ENCODE assay signal across 1 cellular context in the genomic region with DNA sequence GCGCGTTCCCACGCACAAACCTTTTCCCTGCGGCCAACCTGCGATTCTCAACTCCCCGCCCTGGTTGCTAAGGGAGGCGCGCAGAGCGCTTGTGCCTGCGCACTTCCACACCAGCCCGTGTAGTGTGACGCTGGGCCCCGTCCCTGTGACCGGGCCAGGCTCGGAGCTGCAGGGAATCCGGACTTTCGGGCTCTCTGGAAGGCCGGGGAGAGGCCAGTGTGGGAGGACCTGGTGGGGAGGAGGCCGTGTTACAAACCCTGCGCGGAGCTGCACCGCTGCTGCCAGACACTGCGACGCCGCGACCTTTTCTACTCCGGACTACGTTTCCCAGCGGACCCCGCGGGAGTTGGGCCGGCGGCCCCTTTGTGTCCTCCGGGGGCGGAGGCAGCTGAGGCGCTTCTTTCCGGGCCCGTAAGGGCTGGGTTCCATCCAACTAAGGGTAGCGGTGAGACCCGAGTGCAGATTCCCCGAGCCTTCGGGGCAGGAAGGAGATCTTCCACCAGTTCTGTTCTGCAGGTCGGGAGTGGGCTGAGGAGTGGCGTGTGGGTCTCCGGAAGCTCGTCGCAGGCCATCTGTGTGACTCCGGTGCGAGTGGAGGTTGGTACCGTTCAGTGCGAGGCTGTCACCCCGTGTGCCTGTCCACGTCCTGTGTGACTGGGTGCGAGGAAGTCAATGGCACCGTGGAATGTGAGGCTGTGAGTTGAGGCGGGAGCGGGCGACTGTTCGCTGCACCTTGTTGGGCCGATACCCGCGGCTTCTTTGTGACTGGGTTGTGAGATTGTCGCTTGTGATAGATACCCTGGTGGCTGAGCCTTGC.
TF ChIP-seq lines count a peak whose summit lies in the region.

A gene (plus strand): TSS at position 396 of the 817 bp plus-strand sequence. CDS start 999 bp downstream, outside the sequence.

TF ChIP-seq in GM12878, 131 proteins besides CTCF, POLR2A, EP300 and RAD21 (continued from another document and continues in another):
- TF ChIP-seq, protein P1, sequence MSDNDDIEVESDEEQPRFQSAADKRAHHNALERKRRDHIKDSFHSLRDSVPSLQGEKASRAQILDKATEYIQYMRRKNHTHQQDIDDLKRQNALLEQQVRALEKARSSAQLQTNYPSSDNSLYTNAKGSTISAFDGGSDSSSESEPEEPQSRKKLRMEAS (IDR thresholded peaks at IDR 0.05; ENCODE audit: low read depth, low read length): peak; percentile 33; the same call in 1 of the 2 replicates
- TF ChIP-seq RCOR1 (conservative IDR thresholded peaks at IDR 0.05; ENCODE audit: low read depth, low read length): no peak
- TF ChIP-seq BCL11A (IDR thresholded peaks at IDR 0.05; ENCODE audit: low read depth, low read length): no peak
- TF ChIP-seq, protein P2, sequence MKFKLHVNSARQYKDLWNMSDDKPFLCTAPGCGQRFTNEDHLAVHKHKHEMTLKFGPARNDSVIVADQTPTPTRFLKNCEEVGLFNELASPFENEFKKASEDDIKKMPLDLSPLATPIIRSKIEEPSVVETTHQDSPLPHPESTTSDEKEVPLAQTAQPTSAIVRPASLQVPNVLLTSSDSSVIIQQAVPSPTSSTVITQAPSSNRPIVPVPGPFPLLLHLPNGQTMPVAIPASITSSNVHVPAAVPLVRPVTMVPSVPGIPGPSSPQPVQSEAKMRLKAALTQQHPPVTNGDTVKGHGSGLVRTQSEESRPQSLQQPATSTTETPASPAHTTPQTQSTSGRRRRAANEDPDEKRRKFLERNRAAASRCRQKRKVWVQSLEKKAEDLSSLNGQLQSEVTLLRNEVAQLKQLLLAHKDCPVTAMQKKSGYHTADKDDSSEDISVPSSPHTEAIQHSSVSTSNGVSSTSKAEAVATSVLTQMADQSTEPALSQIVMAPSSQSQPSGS (IDR thresholded peaks at IDR 0.05; ENCODE audit: low read length): no peak
- TF ChIP-seq, protein P3, sequence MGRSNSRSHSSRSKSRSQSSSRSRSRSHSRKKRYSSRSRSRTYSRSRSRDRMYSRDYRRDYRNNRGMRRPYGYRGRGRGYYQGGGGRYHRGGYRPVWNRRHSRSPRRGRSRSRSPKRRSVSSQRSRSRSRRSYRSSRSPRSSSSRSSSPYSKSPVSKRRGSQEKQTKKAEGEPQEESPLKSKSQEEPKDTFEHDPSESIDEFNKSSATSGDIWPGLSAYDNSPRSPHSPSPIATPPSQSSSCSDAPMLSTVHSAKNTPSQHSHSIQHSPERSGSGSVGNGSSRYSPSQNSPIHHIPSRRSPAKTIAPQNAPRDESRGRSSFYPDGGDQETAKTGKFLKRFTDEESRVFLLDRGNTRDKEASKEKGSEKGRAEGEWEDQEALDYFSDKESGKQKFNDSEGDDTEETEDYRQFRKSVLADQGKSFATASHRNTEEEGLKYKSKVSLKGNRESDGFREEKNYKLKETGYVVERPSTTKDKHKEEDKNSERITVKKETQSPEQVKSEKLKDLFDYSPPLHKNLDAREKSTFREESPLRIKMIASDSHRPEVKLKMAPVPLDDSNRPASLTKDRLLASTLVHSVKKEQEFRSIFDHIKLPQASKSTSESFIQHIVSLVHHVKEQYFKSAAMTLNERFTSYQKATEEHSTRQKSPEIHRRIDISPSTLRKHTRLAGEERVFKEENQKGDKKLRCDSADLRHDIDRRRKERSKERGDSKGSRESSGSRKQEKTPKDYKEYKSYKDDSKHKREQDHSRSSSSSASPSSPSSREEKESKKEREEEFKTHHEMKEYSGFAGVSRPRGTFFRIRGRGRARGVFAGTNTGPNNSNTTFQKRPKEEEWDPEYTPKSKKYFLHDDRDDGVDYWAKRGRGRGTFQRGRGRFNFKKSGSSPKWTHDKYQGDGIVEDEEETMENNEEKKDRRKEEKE (IDR thresholded peaks at IDR 0.05): no peak
- TF ChIP-seq, protein P4, sequence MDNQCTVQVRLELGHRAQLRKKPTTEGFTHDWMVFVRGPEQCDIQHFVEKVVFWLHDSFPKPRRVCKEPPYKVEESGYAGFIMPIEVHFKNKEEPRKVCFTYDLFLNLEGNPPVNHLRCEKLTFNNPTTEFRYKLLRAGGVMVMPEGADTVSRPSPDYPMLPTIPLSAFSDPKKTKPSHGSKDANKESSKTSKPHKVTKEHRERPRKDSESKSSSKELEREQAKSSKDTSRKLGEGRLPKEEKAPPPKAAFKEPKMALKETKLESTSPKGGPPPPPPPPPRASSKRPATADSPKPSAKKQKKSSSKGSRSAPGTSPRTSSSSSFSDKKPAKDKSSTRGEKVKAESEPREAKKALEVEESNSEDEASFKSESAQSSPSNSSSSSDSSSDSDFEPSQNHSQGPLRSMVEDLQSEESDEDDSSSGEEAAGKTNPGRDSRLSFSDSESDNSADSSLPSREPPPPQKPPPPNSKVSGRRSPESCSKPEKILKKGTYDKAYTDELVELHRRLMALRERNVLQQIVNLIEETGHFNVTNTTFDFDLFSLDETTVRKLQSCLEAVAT (IDR thresholded peaks at IDR 0.05): 0 out of 2 replicates have a peak, but pooled peaks have one; percentile 21
- 0 out of 2 replicates have a peak, but pooled peaks have one; percentile 74 for TF ChIP-seq ZNF207 (IDR thresholded peaks at IDR 0.05; ENCODE audit: borderline replicate concordance)
- TF ChIP-seq CEBPB (IDR thresholded peaks at IDR 0.05; ENCODE audit: borderline replicate concordance in 1 of 2, low read depth in 2 of 2, low read length in 2 of 2): no peak
- TF ChIP-seq, protein P5, sequence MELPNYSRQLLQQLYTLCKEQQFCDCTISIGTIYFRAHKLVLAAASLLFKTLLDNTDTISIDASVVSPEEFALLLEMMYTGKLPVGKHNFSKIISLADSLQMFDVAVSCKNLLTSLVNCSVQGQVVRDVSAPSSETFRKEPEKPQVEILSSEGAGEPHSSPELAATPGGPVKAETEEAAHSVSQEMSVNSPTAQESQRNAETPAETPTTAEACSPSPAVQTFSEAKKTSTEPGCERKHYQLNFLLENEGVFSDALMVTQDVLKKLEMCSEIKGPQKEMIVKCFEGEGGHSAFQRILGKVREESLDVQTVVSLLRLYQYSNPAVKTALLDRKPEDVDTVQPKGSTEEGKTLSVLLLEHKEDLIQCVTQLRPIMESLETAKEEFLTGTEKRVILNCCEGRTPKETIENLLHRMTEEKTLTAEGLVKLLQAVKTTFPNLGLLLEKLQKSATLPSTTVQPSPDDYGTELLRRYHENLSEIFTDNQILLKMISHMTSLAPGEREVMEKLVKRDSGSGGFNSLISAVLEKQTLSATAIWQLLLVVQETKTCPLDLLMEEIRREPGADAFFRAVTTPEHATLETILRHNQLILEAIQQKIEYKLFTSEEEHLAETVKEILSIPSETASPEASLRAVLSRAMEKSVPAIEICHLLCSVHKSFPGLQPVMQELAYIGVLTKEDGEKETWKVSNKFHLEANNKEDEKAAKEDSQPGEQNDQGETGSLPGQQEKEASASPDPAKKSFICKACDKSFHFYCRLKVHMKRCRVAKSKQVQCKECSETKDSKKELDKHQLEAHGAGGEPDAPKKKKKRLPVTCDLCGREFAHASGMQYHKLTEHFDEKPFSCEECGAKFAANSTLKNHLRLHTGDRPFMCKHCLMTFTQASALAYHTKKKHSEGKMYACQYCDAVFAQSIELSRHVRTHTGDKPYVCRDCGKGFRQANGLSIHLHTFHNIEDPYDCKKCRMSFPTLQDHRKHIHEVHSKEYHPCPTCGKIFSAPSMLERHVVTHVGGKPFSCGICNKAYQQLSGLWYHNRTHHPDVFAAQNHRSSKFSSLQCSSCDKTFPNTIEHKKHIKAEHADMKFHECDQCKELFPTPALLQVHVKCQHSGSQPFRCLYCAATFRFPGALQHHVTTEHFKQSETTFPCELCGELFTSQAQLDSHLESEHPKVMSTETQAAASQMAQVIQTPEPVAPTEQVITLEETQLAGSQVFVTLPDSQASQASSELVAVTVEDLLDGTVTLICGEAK (IDR thresholded peaks at IDR 0.05; ENCODE audit: borderline replicate concordance): peak; percentile 97
- peak in 1 of 2 experiments; percentile 48; a peak in 1 of 4 replicates for TF ChIP-seq BHLHE40 (IDR thresholded peaks at IDR 0.05; ENCODE audit: borderline replicate concordance in 1 of 2, low read depth in 2 of 2, low read length in 1 of 2)
- TF ChIP-seq, protein P6, sequence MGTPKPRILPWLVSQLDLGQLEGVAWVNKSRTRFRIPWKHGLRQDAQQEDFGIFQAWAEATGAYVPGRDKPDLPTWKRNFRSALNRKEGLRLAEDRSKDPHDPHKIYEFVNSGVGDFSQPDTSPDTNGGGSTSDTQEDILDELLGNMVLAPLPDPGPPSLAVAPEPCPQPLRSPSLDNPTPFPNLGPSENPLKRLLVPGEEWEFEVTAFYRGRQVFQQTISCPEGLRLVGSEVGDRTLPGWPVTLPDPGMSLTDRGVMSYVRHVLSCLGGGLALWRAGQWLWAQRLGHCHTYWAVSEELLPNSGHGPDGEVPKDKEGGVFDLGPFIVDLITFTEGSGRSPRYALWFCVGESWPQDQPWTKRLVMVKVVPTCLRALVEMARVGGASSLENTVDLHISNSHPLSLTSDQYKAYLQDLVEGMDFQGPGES (IDR thresholded peaks at IDR 0.05): no peak
- peak; percentile 70; the same call in 1 of the 2 replicates for TF ChIP-seq POLR2AphosphoS2 (IDR thresholded peaks at IDR 0.05; ENCODE audit: low read depth, low read length)
- no peak for TF ChIP-seq YBX1 (IDR thresholded peaks at IDR 0.05)
- no peak for TF ChIP-seq CHD4 (IDR thresholded peaks at IDR 0.05)
- TF ChIP-seq LARP7 (IDR thresholded peaks at IDR 0.05): peak; percentile 62; the same call in 1 of the 2 replicates
- TF ChIP-seq NBN (IDR thresholded peaks at IDR 0.05): 0 out of 2 replicates have a peak, but pooled peaks have one; percentile 54
- TF ChIP-seq PAX5 (IDR thresholded peaks at IDR 0.05; ENCODE audit: borderline replicate concordance, low read depth, low read length): 0 out of 2 replicates have a peak, but pooled peaks have one; percentile 19
- peak; percentile 67; the same call in 1 of the 2 replicates for TF ChIP-seq SMARCA5 (IDR thresholded peaks at IDR 0.05)
- no peak for TF ChIP-seq ETV6 (conservative IDR thresholded peaks at IDR 0.05 in 1 of 2, IDR thresholded peaks at IDR 0.05 in 1 of 2; ENCODE audit: borderline replicate concordance in 1 of 2, low read depth in 1 of 2)
- no peak for TF ChIP-seq RB1 (IDR thresholded peaks at IDR 0.05; ENCODE audit: borderline replicate concordance)
- TF ChIP-seq MXI1 (IDR thresholded peaks at IDR 0.05; ENCODE audit: low read depth, low read length): peak; percentile 71; the same call in 1 of the 2 replicates
- peak; percentile 71; the same call in 1 of the 2 replicates for TF ChIP-seq STAT1 (conservative IDR thresholded peaks at IDR 0.05)
- TF ChIP-seq, protein P7, sequence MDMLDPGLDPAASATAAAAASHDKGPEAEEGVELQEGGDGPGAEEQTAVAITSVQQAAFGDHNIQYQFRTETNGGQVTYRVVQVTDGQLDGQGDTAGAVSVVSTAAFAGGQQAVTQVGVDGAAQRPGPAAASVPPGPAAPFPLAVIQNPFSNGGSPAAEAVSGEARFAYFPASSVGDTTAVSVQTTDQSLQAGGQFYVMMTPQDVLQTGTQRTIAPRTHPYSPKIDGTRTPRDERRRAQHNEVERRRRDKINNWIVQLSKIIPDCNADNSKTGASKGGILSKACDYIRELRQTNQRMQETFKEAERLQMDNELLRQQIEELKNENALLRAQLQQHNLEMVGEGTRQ (IDR thresholded peaks at IDR 0.05; ENCODE audit: borderline replicate concordance, low read depth, low read length): no peak
- TF ChIP-seq, protein P8, sequence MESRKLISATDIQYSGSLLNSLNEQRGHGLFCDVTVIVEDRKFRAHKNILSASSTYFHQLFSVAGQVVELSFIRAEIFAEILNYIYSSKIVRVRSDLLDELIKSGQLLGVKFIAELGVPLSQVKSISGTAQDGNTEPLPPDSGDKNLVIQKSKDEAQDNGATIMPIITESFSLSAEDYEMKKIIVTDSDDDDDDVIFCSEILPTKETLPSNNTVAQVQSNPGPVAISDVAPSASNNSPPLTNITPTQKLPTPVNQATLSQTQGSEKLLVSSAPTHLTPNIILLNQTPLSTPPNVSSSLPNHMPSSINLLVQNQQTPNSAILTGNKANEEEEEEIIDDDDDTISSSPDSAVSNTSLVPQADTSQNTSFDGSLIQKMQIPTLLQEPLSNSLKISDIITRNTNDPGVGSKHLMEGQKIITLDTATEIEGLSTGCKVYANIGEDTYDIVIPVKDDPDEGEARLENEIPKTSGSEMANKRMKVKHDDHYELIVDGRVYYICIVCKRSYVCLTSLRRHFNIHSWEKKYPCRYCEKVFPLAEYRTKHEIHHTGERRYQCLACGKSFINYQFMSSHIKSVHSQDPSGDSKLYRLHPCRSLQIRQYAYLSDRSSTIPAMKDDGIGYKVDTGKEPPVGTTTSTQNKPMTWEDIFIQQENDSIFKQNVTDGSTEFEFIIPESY (IDR thresholded peaks at IDR 0.05): no peak
- no peak for TF ChIP-seq ATF7 (IDR thresholded peaks at IDR 0.05; ENCODE audit: low read depth)
- 0 out of 2 replicates have a peak, but pooled peaks have one; percentile 11 for TF ChIP-seq SMC3 (IDR thresholded peaks at IDR 0.05; ENCODE audit: borderline replicate concordance, low read length)
- peak; percentile 89 for TF ChIP-seq GABPA (IDR thresholded peaks at IDR 0.05; ENCODE audit: low read depth)
- TF ChIP-seq, protein P9, sequence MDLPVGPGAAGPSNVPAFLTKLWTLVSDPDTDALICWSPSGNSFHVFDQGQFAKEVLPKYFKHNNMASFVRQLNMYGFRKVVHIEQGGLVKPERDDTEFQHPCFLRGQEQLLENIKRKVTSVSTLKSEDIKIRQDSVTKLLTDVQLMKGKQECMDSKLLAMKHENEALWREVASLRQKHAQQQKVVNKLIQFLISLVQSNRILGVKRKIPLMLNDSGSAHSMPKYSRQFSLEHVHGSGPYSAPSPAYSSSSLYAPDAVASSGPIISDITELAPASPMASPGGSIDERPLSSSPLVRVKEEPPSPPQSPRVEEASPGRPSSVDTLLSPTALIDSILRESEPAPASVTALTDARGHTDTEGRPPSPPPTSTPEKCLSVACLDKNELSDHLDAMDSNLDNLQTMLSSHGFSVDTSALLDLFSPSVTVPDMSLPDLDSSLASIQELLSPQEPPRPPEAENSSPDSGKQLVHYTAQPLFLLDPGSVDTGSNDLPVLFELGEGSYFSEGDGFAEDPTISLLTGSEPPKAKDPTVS (IDR thresholded peaks at IDR 0.05; ENCODE audit: low read depth, low read length): peak; percentile 28; the same call in 1 of the 2 replicates
- TF ChIP-seq FOXK2 (IDR thresholded peaks at IDR 0.05): no peak
- 0 out of 2 replicates have a peak, but pooled peaks have one; percentile 21 for TF ChIP-seq BACH1 (IDR thresholded peaks at IDR 0.05; ENCODE audit: borderline replicate concordance)
- TF ChIP-seq STAT3 (IDR thresholded peaks at IDR 0.05; ENCODE audit: low read depth, low read length): no peak
- no peak for TF ChIP-seq WRNIP1 (IDR thresholded peaks at IDR 0.05; ENCODE audit: borderline replicate concordance, low read depth, low read length)
- no peak for TF ChIP-seq MTA3 (IDR thresholded peaks at IDR 0.05; ENCODE audit: borderline replicate concordance, low read length)
- TF ChIP-seq JUNB (IDR thresholded peaks at IDR 0.05): no peak
- no peak for TF ChIP-seq MYB (IDR thresholded peaks at IDR 0.05; ENCODE audit: borderline replicate concordance, low read depth, low read length)
- TF ChIP-seq, protein P10, sequence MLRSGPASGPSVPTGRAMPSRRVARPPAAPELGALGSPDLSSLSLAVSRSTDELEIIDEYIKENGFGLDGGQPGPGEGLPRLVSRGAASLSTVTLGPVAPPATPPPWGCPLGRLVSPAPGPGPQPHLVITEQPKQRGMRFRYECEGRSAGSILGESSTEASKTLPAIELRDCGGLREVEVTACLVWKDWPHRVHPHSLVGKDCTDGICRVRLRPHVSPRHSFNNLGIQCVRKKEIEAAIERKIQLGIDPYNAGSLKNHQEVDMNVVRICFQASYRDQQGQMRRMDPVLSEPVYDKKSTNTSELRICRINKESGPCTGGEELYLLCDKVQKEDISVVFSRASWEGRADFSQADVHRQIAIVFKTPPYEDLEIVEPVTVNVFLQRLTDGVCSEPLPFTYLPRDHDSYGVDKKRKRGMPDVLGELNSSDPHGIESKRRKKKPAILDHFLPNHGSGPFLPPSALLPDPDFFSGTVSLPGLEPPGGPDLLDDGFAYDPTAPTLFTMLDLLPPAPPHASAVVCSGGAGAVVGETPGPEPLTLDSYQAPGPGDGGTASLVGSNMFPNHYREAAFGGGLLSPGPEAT (IDR thresholded peaks at IDR 0.05; ENCODE audit: low read depth): peak; percentile 83
- TF ChIP-seq DPF2 (IDR thresholded peaks at IDR 0.05): no peak; the same call in 1 of the 2 replicates
- TF ChIP-seq SP1 (IDR thresholded peaks at IDR 0.05; ENCODE audit: low read depth, low read length): no peak
